16 cellular contexts compared by ENCODE assay signal in genomic region chr3:14298442-14298841, GRCh38.
"Had no signal": no experiment of that assay in that cellular context is flagged by ENCODE, and none has a peak within 500 bp of the region (broad histone marks: within the 10 kb centered on the region; RNA-seq: fewer than 3 reads in every experiment).

No MANE protein-coding gene starts in this region.

- H3K27me3 ChIP-seq: testis had no signal

- ATAC-seq: activated CD4-positive, CD25-positive, alpha-beta regulatory T cell treated with anti-CD3 and anti-CD28 coated beads, Interleukin-2, amount 50 U/mL, for 24 hours; activated naive CD4-positive, alpha-beta T cell treated with anti-CD3 and anti-CD28 coated beads, Interleukin-2, amount 50 U/mL, for 72 hours; naive thymus-derived CD4-positive, alpha-beta T cell had no signal

- FAIRE-seq: bronchial epithelial cell, frontal cortex, kidney had no signal

- H3K9me3 ChIP-seq: left ventricle myocardium inferior, neutrophil, psoas muscle, testis had no signal

- H3K4me1 ChIP-seq: testis had no signal

- DNase-seq: activated CD8-positive, alpha-beta memory T cell treated with anti-CD3 and anti-CD28 coated beads, Interleukin-2, amount 10 ng/mL, durations not matched to agents 7 days and 5 days; activated effector memory CD4-positive, alpha-beta T cell treated with anti-CD3 and anti-CD28 coated beads, Interleukin-2, amount 50 U/mL, for 16 hours; activated T-cell treated with anti-CD3 and anti-CD28 coated beads, Interleukin-2, amount 50 U/mL, for 24 hours; aorta; naive thymus-derived CD4-positive, alpha-beta T cell; stimulated activated CD4-positive, alpha-beta T cell treated with anti-CD3 and anti-CD28 coated beads, Interleukin-15, amount 100 ng/mL, for 24 hours; stimulated activated CD4-positive, alpha-beta T cell treated with anti-CD3 and anti-CD28 coated beads, Interleukin-4, amount 100 ng/mL, for 24 hours had no signal

- H3K27ac ChIP-seq: left ventricle myocardium inferior, neutrophil, psoas muscle, testis had no signal

- H3K36me3 ChIP-seq: left ventricle myocardium inferior, neutrophil had no signal
